In the genomic region with DNA sequence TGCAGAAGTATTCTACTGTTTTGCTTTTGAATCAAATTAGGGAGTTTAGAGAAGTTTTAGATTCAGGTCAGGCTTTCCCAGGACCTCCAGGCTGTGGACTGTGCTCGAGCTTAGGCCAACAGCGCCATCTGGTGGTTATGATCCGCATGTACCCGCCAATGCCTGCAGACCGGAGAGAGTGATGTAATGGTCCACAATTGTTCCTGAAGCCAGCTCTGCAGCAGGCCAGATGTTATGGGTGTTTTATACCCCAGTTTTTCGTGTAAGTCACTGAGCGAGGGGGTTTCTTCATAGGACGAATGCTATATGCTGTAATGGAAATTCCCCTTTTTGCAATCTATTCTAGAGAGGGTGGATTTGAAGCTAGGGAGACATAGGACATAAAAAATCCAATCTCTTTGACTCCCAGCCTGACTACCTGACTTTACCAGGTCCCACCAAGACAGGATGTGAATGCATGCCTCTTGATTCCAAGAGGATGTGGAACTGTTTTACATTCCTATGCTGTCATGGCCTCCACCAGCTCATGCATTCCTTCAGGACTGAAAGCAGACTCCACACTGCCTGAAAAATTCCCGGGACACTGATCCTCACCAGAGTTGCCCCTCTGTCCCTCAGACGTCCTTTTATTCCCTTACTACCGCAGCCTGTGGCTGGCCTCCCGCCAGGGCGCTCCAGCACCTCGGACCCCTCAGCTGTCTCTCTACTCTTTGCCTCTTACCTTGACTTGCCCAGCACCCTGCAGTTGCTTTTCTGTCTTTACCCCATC, we compare ENCODE assay signal across 8 cellular contexts. TPM values are rescaled to one million over a fixed set of nuclear protein-coding genes. Genes with fewer than 3 reads are reported as not detected.
A peak's percentile ranks its signal among the peaks of the same experiment; 100 is the strongest.
DNase-seq lines count a peak whose midpoint lies in the region; ATAC-seq and TF ChIP-seq lines count a peak whose summit lies in the region.

No MANE protein-coding gene starts in this region.

- peak; percentile 57 for DNase-seq in GM12864 (ENCODE audit: low read depth)
- DNase-seq in HFF-Myc (ENCODE audit: extremely low read depth, low read depth), result peak; percentile 32
- peak; percentile 82 for DNase-seq in MV-4-11 (lab: John Stamatoyannopoulos, UW)
- DNase-seq in T-helper 1 cell, result peak; percentile 44 to 78 (median 67)
- DNase-seq in ascending aorta (ENCODE audit: low spot score in 2 of 2), result peak; percentile 48 to 88
- peak; percentile 78 for DNase-seq in hepatic stellate cell (ENCODE audit: low spot score)
- DNase-seq in putamen (ENCODE audit: low spot score), result peak; percentile 85

- H3K27me3 ChIP-seq in ascending aorta, result no peaks in the 10 kb centered on the region

- peaks cover 6 to 7% of the 10 kb centered on the region in 2 donors for H3K4me1 ChIP-seq in ascending aorta

- no peaks in the 10 kb centered on the region for H3K36me3 ChIP-seq in ascending aorta

- no peak for ATAC-seq in HG03457 (IDR thresholded peaks at IDR 0.05; ENCODE audit: unreplicated experiment)

- peak overlapping the region; percentile 56 for H3K4me3 ChIP-seq in GM12864 (ENCODE audit: low read depth, low read length)
- no peak overlapping the region for H3K4me3 ChIP-seq in HFF-Myc (replicated peaks; ENCODE audit: low read depth, low read length)
- peak overlapping the region; percentile 53 to 67 for H3K4me3 ChIP-seq in ascending aorta

- H3K9me3 ChIP-seq in ascending aorta, result no peaks in the 10 kb centered on the region

- TF ChIP-seq CTCF in GM12864 (IDR thresholded peaks at IDR 0.05; ENCODE audit: low read depth, low read length, missing control alignments), result peak; percentile 88
- peak; percentile 84 for TF ChIP-seq CTCF in HFF-Myc (IDR thresholded peaks at IDR 0.05; ENCODE audit: low read depth, low read length, missing control alignments)
- TF ChIP-seq CTCF in ascending aorta (IDR thresholded peaks at IDR 0.05), result peak; percentile 79 to 88 (median 81)

- intact Hi-C loops in ascending aorta (cut with DNase I), result loop anchor here (1.0 to 5.0 kb wide), 2 partner anchors 490 to 1404 kb away; no protein-coding TSS in a partner anchor

- no peak overlapping the region for H3K27ac ChIP-seq in ascending aorta

RNA-seq across cellular contexts. Expression of a gene that starts 41.2 kb away (rescaled TPM):
- total RNA-seq in ascending aorta, result not detected

Comparison
In these comparisons a context has a peak if more than half of its experiments do, and no peak if none do; other contexts are left out.
1. DNase-seq: peak in every context shown above with its lines; median percentile 85 in putamen; 82 in MV-4-11; 78 in hepatic stellate cell; 68 in ascending aorta; 67 in T-helper 1 cell; 57 in GM12864; 32 in HFF-Myc.